Comparison of ENCODE assay signal across 8 cellular contexts in the genomic region with DNA sequence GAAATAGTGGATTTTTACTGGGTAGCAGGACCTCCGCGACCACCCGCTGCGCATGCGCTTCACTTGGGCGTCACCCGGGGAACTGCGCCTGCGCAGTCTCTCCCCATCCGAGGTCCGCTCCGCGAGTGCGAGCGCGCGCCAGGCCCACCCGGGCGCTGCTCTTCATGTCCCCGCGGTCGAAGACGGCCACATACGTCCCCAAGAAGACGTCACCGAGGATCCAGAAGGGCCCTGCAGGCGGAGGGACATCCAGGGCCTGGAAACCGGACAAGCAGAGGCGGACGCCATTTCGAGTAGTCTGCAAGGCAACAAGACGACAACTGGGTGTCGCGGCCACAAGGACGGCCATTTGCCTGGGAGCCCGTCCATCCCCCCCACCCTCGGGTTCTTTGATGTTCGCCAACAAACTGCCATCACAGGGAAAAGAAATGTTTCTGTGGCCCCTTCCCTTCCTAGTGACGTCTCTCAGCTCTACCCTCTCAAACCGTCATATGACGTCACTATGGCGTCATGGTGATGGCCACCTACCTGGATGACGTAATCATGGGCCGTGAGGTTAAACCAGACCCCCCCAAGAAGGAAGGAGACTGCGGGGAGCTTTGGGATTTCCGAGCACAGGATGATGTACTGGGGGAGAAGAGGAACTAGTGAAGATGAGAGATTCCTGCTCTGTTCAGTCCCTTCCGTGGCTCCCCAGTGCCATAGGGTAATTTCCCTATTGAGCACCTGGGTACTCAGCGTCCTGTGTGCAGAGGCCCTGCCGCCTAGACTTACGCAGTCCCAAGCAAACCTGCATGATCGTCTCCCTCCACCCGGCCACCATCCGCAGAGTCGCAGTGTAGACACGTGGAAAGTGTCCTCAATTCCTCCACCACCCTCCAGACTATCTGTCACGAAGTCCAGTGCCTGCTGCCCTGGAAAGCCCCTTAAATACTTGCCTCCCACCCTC. TPM values are rescaled to one million over a fixed set of nuclear protein-coding genes. Genes with fewer than 3 reads are reported as not detected.
A peak's percentile ranks its signal among the peaks of the same experiment; 100 is the strongest.
DNase-seq lines count a peak whose midpoint lies in the region; ATAC-seq and TF ChIP-seq lines count a peak whose summit lies in the region.

No MANE protein-coding gene starts in this region.

- H3K27me3 ChIP-seq in OCI-LY1 (ENCODE audit: insufficient read depth, low read length) (no peaks in the 10 kb centered on the region), heart left ventricle (no peaks in the 10 kb centered on the region)

- WGBS in heart left ventricle, 4 donors, result 30 to 43% (median 34%) methylated on average over 53 to 56 of the region's 56 CpGs

- H3K4me3 ChIP-seq in OCI-LY1 (ENCODE audit: low read depth, low read length, poor library complexity, severe bottlenecking) (peak overlapping the region; percentile 64), heart left ventricle (peak overlapping the region; percentile 6 to 71 (median 54))

- TF ChIP-seq CTCF in OCI-LY1 (IDR thresholded peaks at IDR 0.05; ENCODE audit: low read length), result no peak
- TF ChIP-seq CTCF in heart left ventricle (IDR thresholded peaks at IDR 0.05), result no peak

- no peak overlapping the region for H2AFZ ChIP-seq in OCI-LY1 (ENCODE audit: low read length)

- H3K79me2 ChIP-seq in OCI-LY1 (ENCODE audit: insufficient read depth, low read length), result no peaks in the 10 kb centered on the region

- no peaks in the 10 kb centered on the region for H3K9me3 ChIP-seq in OCI-LY1 (ENCODE audit: low read length)
- no peaks in the 10 kb centered on the region for H3K9me3 ChIP-seq in heart left ventricle

- H3K36me3 ChIP-seq in OCI-LY1 (ENCODE audit: insufficient read depth, low read length), result no peaks in the 10 kb centered on the region
- H3K36me3 ChIP-seq in heart left ventricle, result no peaks in the 10 kb centered on the region

- TF ChIP-seq POLR2A in GM18505 (IDR thresholded peaks at IDR 0.05; ENCODE audit: borderline replicate concordance, extremely low read depth, insufficient read depth, insufficient read length) (peak; percentile 56), heart left ventricle (IDR thresholded peaks at IDR 0.05) (peak in 1 of 2 donors; percentile 55)

- H3K27ac ChIP-seq in OCI-LY1 (ENCODE audit: low read depth, low read length, poor library complexity, severe bottlenecking), result peak overlapping the region; percentile 77
- H3K27ac ChIP-seq in heart left ventricle, result peak overlapping the region in 10 of 12 donors; percentile 34 to 92 (median 82)

- no peaks in the 10 kb centered on the region for H3F3A ChIP-seq in OCI-LY1 (ENCODE audit: insufficient read depth, low read length)

- intact Hi-C loops in heart left ventricle (cut with DNase I), result loop anchor here in 4 of 10 donors (5.0 to 10.0 kb wide), 5 partner anchors 59 to 566 kb away; partner anchors contain the start of gene SPIB (in 1 of the 4)

- H4K20me1 ChIP-seq in OCI-LY1 (ENCODE audit: insufficient read depth, low read length), result no peaks in the 10 kb centered on the region

- H3K4me2 ChIP-seq in OCI-LY1 (ENCODE audit: low read length), result peak overlapping the region; percentile 88

- peak overlapping the region; percentile 75 for H3K9ac ChIP-seq in OCI-LY1 (ENCODE audit: low read length)

- no peak for ATAC-seq in GM18505 (IDR thresholded peaks at IDR 0.05; ENCODE audit: unreplicated experiment)
- ATAC-seq in heart left ventricle, result peak; percentile 17 to 76 (median 66)

- H3K4me1 ChIP-seq in OCI-LY1 (ENCODE audit: insufficient read depth, low read length, severe bottlenecking) (peaks cover 21% of the 10 kb centered on the region), heart left ventricle (peaks cover 0 to 13% (median 0%) of the 10 kb centered on the region in 12 donors)

- DNase-seq in activated gamma-delta T cell treated with anti-CD3 and anti-CD28 coated beads, Interleukin-2, amount 50 U/mL, for 16 hours (ENCODE audit: low read depth), result peak; percentile 56
- DNase-seq in heart left ventricle, result peak; percentile 70 to 92 (median 81)
- DNase-seq in stimulated activated CD4-positive, alpha-beta T cell treated with anti-CD3 and anti-CD28 coated beads, Interleukin-12 subunit alpha, Interleukin-12 subunit beta, amount 100 ng/mL, for 24 hours (ENCODE audit: low read depth in 2 of 2), result peak; percentile 61 to 67
- DNase-seq in foreskin melanocyte, result no peak
- no peak for DNase-seq in DMS114 treated with DMSO at 0.1 percent for 48 hours (lab: John Stamatoyannopoulos, UW; ENCODE audit: unreplicated experiment)
- no peak for DNase-seq in DMS53 (lab: John Stamatoyannopoulos, UW)

- H3K9me2 ChIP-seq in OCI-LY1 (ENCODE audit: low read depth, low read length), result no peaks in the 10 kb centered on the region

RNA-seq across cellular contexts. Expression of gene NAPSA, which starts 6.7 kb away (rescaled TPM):
- total RNA-seq in heart left ventricle, result under 1 TPM in 4 of 9 donors, not detected in 5; 0.28 to 0.89 (median 0.66) TPM
- polyA plus RNA-seq in heart left ventricle, result under 1 TPM; 0.36 to 0.61 TPM

RNA-seq across cellular contexts. Expression of gene NR1H2, which starts 17.5 kb away (rescaled TPM):
- 100 to 1,000 TPM in 3 of 9 donors, 10 to 100 TPM in 6; 66.2 to 162 (median 74.3) TPM for total RNA-seq in heart left ventricle
- 100 to 1,000 TPM in 1 of 2 donors, 10 to 100 TPM in 1; 91.5 to 155 TPM for polyA plus RNA-seq in heart left ventricle

RNA-seq across cellular contexts. Expression of gene POLD1, which starts 25.4 kb away (rescaled TPM):
- total RNA-seq in heart left ventricle, result 10 to 100 TPM in 4 of 9 donors, 1 to 10 TPM in 5; 6.1 to 18.0 (median 9.0) TPM
- polyA plus RNA-seq in heart left ventricle, result 10 to 100 TPM in 1 of 2 donors, 1 to 10 TPM in 1; 9.6 to 12.1 TPM

RNA-seq across cellular contexts. Expression of gene KCNC3, which starts 29.6 kb away (rescaled TPM):
- total RNA-seq in heart left ventricle, result 1 to 10 TPM in 8 of 9 donors, under 1 TPM in 1; 0.87 to 4.4 (median 2.5) TPM
- polyA plus RNA-seq in heart left ventricle, result 1 to 10 TPM; 1.7 to 3.3 TPM

RNA-seq across cellular contexts. Expression of gene SPIB, which starts 60.0 kb away (rescaled TPM):
- under 1 TPM in 2 of 9 donors, not detected in 7; 0.16 to 0.53 TPM for total RNA-seq in heart left ventricle
- polyA plus RNA-seq in heart left ventricle, result under 1 TPM in 1 of 2 donors, not detected in 1; 0.10 TPM

Comparison
In these comparisons a context has a peak if more than half of its experiments do, and no peak if none do; other contexts are left out.
1. DNase-seq: peak in activated gamma-delta T cell treated with anti-CD3 and anti-CD28 coated beads, Interleukin-2, amount 50 U/mL, for 16 hours (single experiment), heart left ventricle (5 of 5) and stimulated activated CD4-positive, alpha-beta T cell treated with anti-CD3 and anti-CD28 coated beads, Interleukin-12 subunit alpha, Interleukin-12 subunit beta, amount 100 ng/mL, for 24 hours (2 of 2); none in foreskin melanocyte (single experiment), DMS114 treated with DMSO at 0.1 percent for 48 hours (single experiment) and DMS53 (single experiment).